24 cellular contexts compared by ENCODE assay signal in genomic region chr6:118398066-118398465, GRCh38.
A peak's percentile ranks its signal among the peaks of the same experiment; 100 is the strongest.
DNase-seq lines count a peak whose midpoint lies in the region; ATAC-seq and TF ChIP-seq lines count a peak whose summit lies in the region.
"Had no signal": no experiment of that assay in that cellular context is flagged by ENCODE, and none has a peak within 500 bp of the region (broad histone marks: within the 10 kb centered on the region; RNA-seq: fewer than 3 reads in every experiment).

No MANE protein-coding gene starts in this region.

- ATAC-seq in heart left ventricle (peak; percentile 66 to 84 (median 68)), Right ventricle myocardium inferior (no peak), thoracic aorta (ENCODE audit: insufficient number of reproducible peaks, low FRiP score, low read depth) (no peak)
- ATAC-seq: CD8-positive, alpha-beta T cell; HepG2; K562 had no signal

- intact Hi-C loops in heart left ventricle (cut with DNase I): no loop called here
- intact Hi-C loops in Right ventricle myocardium inferior (cut with DNase I): no loop called here

- H3K27ac ChIP-seq in heart left ventricle (peak overlapping the region in 8 of 12 donors; percentile 8 to 67 (median 31)), thoracic aorta (peak overlapping the region; percentile 23 to 51)
- H3K27ac ChIP-seq: BLaER1 treated with 17β-estradiol and CSF1 and Interleukin-3, amounts not matched to agents 10 nM and 100 nM had no signal

- no peak for TF ChIP-seq POLR2A in heart left ventricle (IDR thresholded peaks at IDR 0.05)

- no peak for TF ChIP-seq CTCF in heart left ventricle (IDR thresholded peaks at IDR 0.05)
- TF ChIP-seq CTCF in thoracic aorta (IDR thresholded peaks at IDR 0.05): no peak

- H3K9me3 ChIP-seq in heart left ventricle (peaks cover 0 to 8% (median 0%) of the 10 kb centered on the region in 12 donors), thoracic aorta (peaks cover 3% of the 10 kb centered on the region)
- H3K9me3 ChIP-seq: BLaER1 treated with 17β-estradiol and CSF1 and Interleukin-3, amounts not matched to agents 10 nM and 100 nM had no signal

- H3K4me1 ChIP-seq in heart left ventricle (peaks cover 0 to 23% (median 4%) of the 10 kb centered on the region in 12 donors), thoracic aorta (ENCODE audit: control insufficient read depth in 1 of 2, low read depth in 2 of 2) (peaks cover 10 to 44% of the 10 kb centered on the region in 2 donors)
- H3K4me1 ChIP-seq: BLaER1 treated with 17β-estradiol and CSF1 and Interleukin-3, amounts not matched to agents 10 nM and 100 nM had no signal

- H3K36me3 ChIP-seq in heart left ventricle (no peaks in the 10 kb centered on the region), thoracic aorta (no peaks in the 10 kb centered on the region)
- H3K36me3 ChIP-seq: BLaER1 treated with 17β-estradiol and CSF1 and Interleukin-3, amounts not matched to agents 10 nM and 100 nM had no signal

- H3K4me3 ChIP-seq in heart left ventricle (no peak overlapping the region), thoracic aorta (no peak overlapping the region)
- H3K4me3 ChIP-seq: BLaER1 treated with 17β-estradiol and CSF1 and Interleukin-3, amounts not matched to agents 10 nM and 100 nM; K562 had no signal

- 12 to 36% (median 21%) methylated on average over 1 of the region's 1 CpG for WGBS in heart left ventricle, 4 donors

- no peaks in the 10 kb centered on the region for H3K27me3 ChIP-seq in heart left ventricle
- H3K27me3 ChIP-seq in thoracic aorta (replicated peaks; ENCODE audit: insufficient read depth): no peaks in the 10 kb centered on the region
- H3K27me3 ChIP-seq: BLaER1 treated with 17β-estradiol and CSF1 and Interleukin-3, amounts not matched to agents 10 nM and 100 nM had no signal

- DNase-seq in NCI-H1105 treated with DMSO at 0.1 percent for 48 hours (lab: John Stamatoyannopoulos, UW) (peak; percentile 24), NCI-H1105 (lab: John Stamatoyannopoulos, UW) (no peak), heart left ventricle (no peak), Right ventricle myocardium inferior (ENCODE audit: missing footprints) (no peak), myocyte (ENCODE audit: low read depth) (peak; percentile 80), thoracic aorta (ENCODE audit: low spot score) (no peak), HT-29 (ENCODE audit: low spot score) (no peak)
- DNase-seq in activated CD4-positive, CD25-positive, alpha-beta regulatory T cell (lab: John Stamatoyannopoulos, UW): no peak
- DNase-seq: 8988T; CD8-positive, alpha-beta T cell; DMS153; GDM1; GOT3; HCEC 1CT; MM.1S; NCI-H1048; NCI-H1694 treated with DMSO at 0.1 percent for 48 hours; NCI-H2081 treated with DMSO at 0.1 percent for 48 hours; NCI-H2227 treated with DMSO at 0.1 percent for 48 hours; NCI-H524; OCI-M1 had no signal

Comparison
In these comparisons a context has a peak if more than half of its experiments do, and no peak if none do; other contexts are left out.
1. DNase-seq: peak in NCI-H1105 treated with DMSO at 0.1 percent for 48 hours (single experiment) and myocyte (single experiment); none in NCI-H1105 (single experiment), heart left ventricle (0 of 5), Right ventricle myocardium inferior (single experiment), thoracic aorta (single experiment), HT-29 (single experiment) and activated CD4-positive, CD25-positive, alpha-beta regulatory T cell (0 of 4).
2. ATAC-seq: peak in heart left ventricle (4 of 4); none in Right ventricle myocardium inferior (single experiment) and thoracic aorta (single experiment).